In genomic region chr1:18417317-18418269, GRCh38 we compare ENCODE assay signal across 22 cellular contexts.
"Had no signal": no experiment of that assay in that cellular context is flagged by ENCODE, and none has a peak within 500 bp of the region (broad histone marks: within the 10 kb centered on the region; RNA-seq: fewer than 3 reads in every experiment).

No MANE protein-coding gene starts in this region.

- H3K27me3 ChIP-seq: adrenal gland, thyroid gland had no signal

- H3K36me3 Mint-ChIP-seq: activated naive CD4-positive, alpha-beta T cell treated with anti-CD3 and anti-CD28 coated beads, Interleukin-2, amount 50 U/mL, for 72 hours had no signal

- H3K27ac ChIP-seq: adrenal gland, epithelial cell of prostate, thyroid gland had no signal

- H3K36me3 ChIP-seq: adrenal gland, thyroid gland had no signal

- H3K4me3 Mint-ChIP-seq: effector memory CD8-positive, alpha-beta T cell; nephron; T-helper 1 cell treated with Interleukin-12 subunit alpha and Interleukin-12 subunit beta and Interleukin-4 antibody, amounts not matched to agents 30 μg/mL and 1 μg/mL, for 36 hours had no signal

- H3K4me3 ChIP-seq: adrenal gland, thyroid gland had no signal

- ATAC-seq: activated naive CD4-positive, alpha-beta T cell treated with anti-CD3 and anti-CD28 coated beads, Interleukin-2, amount 50 U/mL, for 72 hours; effector memory CD8-positive, alpha-beta T cell; left lobe of liver had no signal

- H3K4me1 ChIP-seq: adrenal gland, thyroid gland had no signal

- H3K9me3 Mint-ChIP-seq: T-helper 1 cell treated with Interleukin-12 subunit alpha and Interleukin-12 subunit beta and Interleukin-4 antibody, amounts not matched to agents 30 μg/mL and 1 μg/mL, for 36 hours had no signal

- FAIRE-seq: bronchial epithelial cell, kidney, urothelium cell line had no signal

- H3K4me1 Mint-ChIP-seq: nephron had no signal

- DNase-seq: activated CD4-positive, alpha-beta T cell treated with anti-CD3 and anti-CD28 coated beads for 1 hour; activated CD8-positive, alpha-beta memory T cell treated with anti-CD3 and anti-CD28 coated beads for 24 hours; activated CD8-positive, alpha-beta memory T cell treated with anti-CD3 and anti-CD28 coated beads, Interleukin-2, amount 50 U/mL, for 48 hours; activated gamma-delta T cell; activated T-cell treated with anti-CD3 and anti-CD28 coated beads, Interleukin-2, amount 50 U/mL, for 48 hours; adrenal gland; effector memory CD8-positive, alpha-beta T cell; foreskin fibroblast; hippocampal formation; kidney; midbrain; nucleus accumbens; stimulated activated CD8-positive, alpha-beta memory T cell treated with anti-CD3 and anti-CD28 coated beads, Interleukin-4, amount 100 ng/mL, for 48 hours; stimulated activated naive CD4-positive, alpha-beta T cell; thyroid gland had no signal

- H3K27ac Mint-ChIP-seq: activated naive CD4-positive, alpha-beta T cell treated with anti-CD3 and anti-CD28 coated beads, Interleukin-2, amount 50 U/mL, for 72 hours; effector memory CD8-positive, alpha-beta T cell; nephron; T-helper 1 cell treated with Interleukin-12 subunit alpha and Interleukin-12 subunit beta and Interleukin-4 antibody, amounts not matched to agents 30 μg/mL and 1 μg/mL, for 36 hours had no signal

- H3K9me3 ChIP-seq: adrenal gland, thyroid gland had no signal
